In the genomic region with DNA sequence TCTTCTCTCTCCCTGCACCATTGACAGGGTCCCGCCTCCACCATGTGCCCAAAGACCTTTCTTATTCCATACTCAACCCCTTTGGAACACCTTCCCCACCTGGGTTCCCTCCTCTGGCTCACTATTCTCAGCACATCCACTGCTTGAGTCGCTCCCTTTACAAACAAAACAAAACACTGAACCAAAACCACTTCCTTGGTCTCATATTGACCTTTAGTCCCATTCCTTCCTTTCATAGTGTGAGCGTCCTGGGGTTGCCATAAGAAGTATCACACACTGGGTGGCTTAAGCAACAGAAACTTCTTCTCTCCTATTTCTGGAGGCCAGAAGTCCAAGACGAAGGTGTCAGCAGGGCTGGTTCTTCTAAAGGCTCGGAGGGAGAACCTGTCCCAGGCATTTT, we compare ENCODE assay signal across 18 cellular contexts. TPM values are rescaled to one million over a fixed set of nuclear protein-coding genes. Genes with fewer than 3 reads are reported as not detected.
DNase-seq lines count a peak whose midpoint lies in the region; ATAC-seq lines count a peak whose summit lies in the region.
"Had no signal": no experiment of that assay in that cellular context is flagged by ENCODE, and none has a peak within 500 bp of the region (broad histone marks: within the 10 kb centered on the region; RNA-seq: fewer than 3 reads in every experiment).

No MANE protein-coding gene starts in this region.

- no peak overlapping the region for H3K4me3 ChIP-seq in mesenchymal stem cell (ENCODE audit: insufficient read depth in 1 of 2, low read depth in 1 of 2, low read length in 2 of 2)
- H3K4me3 ChIP-seq: HAP-1 had no signal

- H3K4me3 Mint-ChIP-seq in stimulated activated naive CD8-positive, alpha-beta T cell treated with anti-CD3 and anti-CD28 coated beads, Interleukin-15, amount 100 ng/mL, for 72 hours, result no peak overlapping the region
- no peak overlapping the region for H3K4me3 Mint-ChIP-seq in stimulated activated naive CD8-positive, alpha-beta T cell treated with anti-CD3 and anti-CD28 coated beads, Interleukin-15, Interleukin-2, amounts not matched to agents 100 ng/mL and 50 ng/mL, for 24 hours
- H3K4me3 Mint-ChIP-seq: B cell; CD4-positive, alpha-beta T cell; HFFc6 had no signal

- H3K27ac Mint-ChIP-seq in stimulated activated naive CD8-positive, alpha-beta T cell treated with anti-CD3 and anti-CD28 coated beads, Interleukin-15, amount 100 ng/mL, for 72 hours, result no peak overlapping the region
- H3K27ac Mint-ChIP-seq in stimulated activated naive CD8-positive, alpha-beta T cell treated with anti-CD3 and anti-CD28 coated beads, Interleukin-15, Interleukin-2, amounts not matched to agents 100 ng/mL and 50 ng/mL, for 24 hours, result peak overlapping the region; percentile 1
- H3K27ac Mint-ChIP-seq: B cell; CD4-positive, alpha-beta T cell; HFFc6 had no signal

- no peaks in the 10 kb centered on the region for H3K4me1 ChIP-seq in mesenchymal stem cell (ENCODE audit: control insufficient read depth, insufficient read depth, low read depth, low read length)

- no peak overlapping the region for H2BK12ac ChIP-seq in mesenchymal stem cell (ENCODE audit: low read length in 2 of 2)

- no peak overlapping the region for H3K9ac ChIP-seq in mesenchymal stem cell (ENCODE audit: low read length)

- no peaks in the 10 kb centered on the region for H3K36me3 ChIP-seq in mesenchymal stem cell (ENCODE audit: control insufficient read depth in 1 of 2, insufficient read depth in 2 of 2, low read depth in 1 of 2, low read length in 2 of 2)
- H3K36me3 ChIP-seq: HAP-1 had no signal

- no peak overlapping the region for H3K14ac ChIP-seq in mesenchymal stem cell (ENCODE audit: low read length in 2 of 2)

- no peaks in the 10 kb centered on the region for H3K79me1 ChIP-seq in mesenchymal stem cell (replicated peaks; ENCODE audit: low read length, poor library complexity, severe bottlenecking)

- H3K27ac ChIP-seq in mesenchymal stem cell (ENCODE audit: low read length, poor library complexity, severe bottlenecking), result no peak overlapping the region
- H3K27ac ChIP-seq: HL-60 had no signal

- no peak overlapping the region for H2AFZ ChIP-seq in mesenchymal stem cell (ENCODE audit: low read depth, low read length)

- no peak overlapping the region for H4K8ac ChIP-seq in mesenchymal stem cell (ENCODE audit: low read length)

- no peak overlapping the region for H2BK5ac ChIP-seq in mesenchymal stem cell (ENCODE audit: low read depth, low read length, poor library complexity, severe bottlenecking)

- WGBS in mesenchymal stem cell, result 77% methylated on average over 5 of the region's 5 CpGs

- H3K18ac ChIP-seq in mesenchymal stem cell (ENCODE audit: low read depth in 1 of 2, low read length in 2 of 2), result no peak overlapping the region

- H2BK15ac ChIP-seq in mesenchymal stem cell (ENCODE audit: low read depth, poor library complexity, severe bottlenecking), result no peak overlapping the region

- peaks cover 18% of the 10 kb centered on the region for H3K4me1 Mint-ChIP-seq in stimulated activated naive CD8-positive, alpha-beta T cell treated with anti-CD3 and anti-CD28 coated beads, Interleukin-15, amount 100 ng/mL, for 72 hours
- peaks cover 9% of the 10 kb centered on the region for H3K4me1 Mint-ChIP-seq in stimulated activated naive CD8-positive, alpha-beta T cell treated with anti-CD3 and anti-CD28 coated beads, Interleukin-15, Interleukin-2, amounts not matched to agents 100 ng/mL and 50 ng/mL, for 24 hours (ENCODE audit: low read depth)

- H3K4me2 ChIP-seq in mesenchymal stem cell (ENCODE audit: low read length, poor library complexity, severe bottlenecking), result no peak overlapping the region

- H3K9me3 Mint-ChIP-seq in stimulated activated naive CD8-positive, alpha-beta T cell treated with anti-CD3 and anti-CD28 coated beads, Interleukin-15, amount 100 ng/mL, for 72 hours, result peaks cover 0 to 7% of the 10 kb centered on the region in 2 donors
- H3K9me3 Mint-ChIP-seq in stimulated activated naive CD8-positive, alpha-beta T cell treated with anti-CD3 and anti-CD28 coated beads, Interleukin-15, Interleukin-2, amounts not matched to agents 100 ng/mL and 50 ng/mL, for 24 hours, result no peaks in the 10 kb centered on the region
- H3K9me3 Mint-ChIP-seq: CD4-positive, alpha-beta T cell; HFFc6 had no signal

- ATAC-seq in stimulated activated naive CD8-positive, alpha-beta T cell treated with anti-CD3 and anti-CD28 coated beads, Interleukin-15, Interleukin-2, amounts not matched to agents 100 U/mL and 50 U/mL, for 24 hours, result peak; percentile 19
- no peak for ATAC-seq in stimulated activated naive CD8-positive, alpha-beta T cell treated with anti-CD3 and anti-CD28 coated beads, Interleukin-15, amount 100 ng/mL, for 72 hours
- no peak for ATAC-seq in GM21825 (IDR thresholded peaks at IDR 0.05; ENCODE audit: unreplicated experiment)
- ATAC-seq in HG02610 (IDR thresholded peaks at IDR 0.05; ENCODE audit: unreplicated experiment), result no peak

- H3K36me3 Mint-ChIP-seq in stimulated activated naive CD8-positive, alpha-beta T cell treated with anti-CD3 and anti-CD28 coated beads, Interleukin-15, Interleukin-2, amounts not matched to agents 100 ng/mL and 50 ng/mL, for 24 hours (ENCODE audit: low read depth), result no peaks in the 10 kb centered on the region

- no peak overlapping the region for H2AK5ac ChIP-seq in mesenchymal stem cell (ENCODE audit: low read length, severe bottlenecking)

- no peak for DNase-seq in stimulated activated naive CD8-positive, alpha-beta T cell treated with anti-CD3 and anti-CD28 coated beads, Interleukin-15, Interleukin-2, amounts not matched to agents 100 U/mL and 50 U/mL, for 24 hours
- DNase-seq in stimulated activated naive CD8-positive, alpha-beta T cell treated with anti-CD3 and anti-CD28 coated beads, Interleukin-15, amount 100 ng/mL, for 72 hours, result no peak
- DNase-seq in ecto neural progenitor cell (ENCODE audit: low spot score), result peak; percentile 30
- no peak for DNase-seq in mesenchymal stem cell
- DNase-seq in AG08395 (ENCODE audit: low spot score), result no peak
- DNase-seq: ACHN; C1 segment of cervical spinal cord; Calu3; CD4-positive, alpha-beta T cell; DMS 273 treated with DMSO at 0.1 percent for 48 hours; GOT3; HFFc6 had no signal

- H3K9me3 ChIP-seq in mesenchymal stem cell (ENCODE audit: control insufficient read depth, low read length), result no peaks in the 10 kb centered on the region
- H3K9me3 ChIP-seq: HAP-1 had no signal

- no peak overlapping the region for H3K4ac ChIP-seq in mesenchymal stem cell (ENCODE audit: low read depth in 1 of 2, low read length in 2 of 2)

- H4K91ac ChIP-seq in mesenchymal stem cell (ENCODE audit: low read length), result peak overlapping the region; percentile 4

- H3K27me3 Mint-ChIP-seq in stimulated activated naive CD8-positive, alpha-beta T cell treated with anti-CD3 and anti-CD28 coated beads, Interleukin-15, amount 100 ng/mL, for 72 hours, result peaks cover 20% of the 10 kb centered on the region
- H3K27me3 Mint-ChIP-seq in stimulated activated naive CD8-positive, alpha-beta T cell treated with anti-CD3 and anti-CD28 coated beads, Interleukin-15, Interleukin-2, amounts not matched to agents 100 ng/mL and 50 ng/mL, for 24 hours, result peaks cover 19% of the 10 kb centered on the region

- no peak overlapping the region for H3K23ac ChIP-seq in mesenchymal stem cell (ENCODE audit: low read length in 2 of 2)

- no peak overlapping the region for H2BK120ac ChIP-seq in mesenchymal stem cell (ENCODE audit: low read depth, low read length)

- peaks cover 62 to 73% of the 10 kb centered on the region in 2 experiments for H3K27me3 ChIP-seq in mesenchymal stem cell (ENCODE audit: control insufficient read depth in 1 of 2, insufficient read depth in 1 of 2, low read length in 2 of 2)

RNA-seq across cellular contexts. Expression of gene TNRC6C, which starts 6.1 kb away (rescaled TPM):
- polyA plus RNA-seq in mesenchymal stem cell (2013, experiment 1 of 2), result 2.1 TPM
- 2.0 TPM for polyA plus RNA-seq in mesenchymal stem cell (2013, experiment 2 of 2)
